In genomic region chr14:27026097-27026496, GRCh38 we compare ENCODE assay signal across 27 cellular contexts.
"Had no signal": no experiment of that assay in that cellular context is flagged by ENCODE, and none has a peak within 500 bp of the region (broad histone marks: within the 10 kb centered on the region; RNA-seq: fewer than 3 reads in every experiment).

No MANE protein-coding gene starts in this region.

- H3K9ac ChIP-seq: parathyroid adenoma had no signal

- H3K27ac Mint-ChIP-seq: dendritic cell treated with granulocyte-macrophage colony-stimulating factor and Interleukin-4, amounts not matched to agents 40 ng/mL and 50 ng/mL, for 4 days; immature natural killer cell; memory B cell; natural killer cell; progenitor cell of endocrine pancreas; stimulated activated naive B cell treated with anti-CD40 and anti-IgM and Interleukin-4, amounts not matched to agents 10 μg/mL and 1 μg/mL and 100 μg/mL, for 72 hours; stimulated activated naive CD8-positive, alpha-beta T cell treated with anti-CD3 and anti-CD28 coated beads, Interleukin-15, Interleukin-2, amounts not matched to agents 100 ng/mL and 50 ng/mL, for 24 hours had no signal

- H3K36me3 ChIP-seq: colonic mucosa, esophagus muscularis mucosa, gastroesophageal sphincter, heart right ventricle, right lobe of liver, thoracic aorta, tibial nerve, upper lobe of left lung had no signal

- H3K4me3 Mint-ChIP-seq: dendritic cell treated with granulocyte-macrophage colony-stimulating factor and Interleukin-4, amounts not matched to agents 40 ng/mL and 50 ng/mL, for 4 days; immature natural killer cell; memory B cell; natural killer cell; stimulated activated naive B cell treated with anti-CD40 and anti-IgM and Interleukin-4, amounts not matched to agents 10 μg/mL and 1 μg/mL and 100 μg/mL, for 72 hours; stimulated activated naive CD8-positive, alpha-beta T cell treated with anti-CD3 and anti-CD28 coated beads, Interleukin-15, Interleukin-2, amounts not matched to agents 100 ng/mL and 50 ng/mL, for 24 hours had no signal

- H3K27me3 ChIP-seq: colonic mucosa, esophagus muscularis mucosa, foreskin keratinocyte, gastroesophageal sphincter, heart right ventricle, right lobe of liver, tibial nerve, upper lobe of left lung had no signal

- H3K36me3 Mint-ChIP-seq: immature natural killer cell; memory B cell; natural killer cell; stimulated activated naive B cell treated with anti-CD40 and anti-IgM and Interleukin-4, amounts not matched to agents 10 μg/mL and 1 μg/mL and 100 μg/mL, for 72 hours had no signal

- H2AFZ ChIP-seq: parathyroid adenoma had no signal

- ATAC-seq: foreskin keratinocyte; gastroesophageal sphincter; heart right ventricle; left lobe of liver; natural killer cell; right lobe of liver; stimulated activated naive B cell treated with anti-CD40 and anti-IgM and Interleukin-4, amounts not matched to agents 10 μg/mL and 1 μg/mL and 100 μg/mL, for 72 hours had no signal

- H3K4me3 ChIP-seq: colonic mucosa, esophagus muscularis mucosa, gastroesophageal sphincter, heart right ventricle, lung, right lobe of liver, thoracic aorta, tibial nerve, upper lobe of left lung had no signal

- H3K27me3 Mint-ChIP-seq: dendritic cell treated with granulocyte-macrophage colony-stimulating factor and Interleukin-4, amounts not matched to agents 40 ng/mL and 50 ng/mL, for 4 days; memory B cell; progenitor cell of endocrine pancreas; stimulated activated naive B cell treated with anti-CD40 and anti-IgM and Interleukin-4, amounts not matched to agents 10 μg/mL and 1 μg/mL and 100 μg/mL, for 72 hours; stimulated activated naive CD8-positive, alpha-beta T cell treated with anti-CD3 and anti-CD28 coated beads, Interleukin-15, Interleukin-2, amounts not matched to agents 100 ng/mL and 50 ng/mL, for 24 hours had no signal

- H3K4me1 ChIP-seq: colonic mucosa, esophagus muscularis mucosa, foreskin keratinocyte, gastroesophageal sphincter, heart right ventricle, parathyroid adenoma, right lobe of liver, tibial nerve, upper lobe of left lung had no signal

- H3K9me3 Mint-ChIP-seq: dendritic cell treated with granulocyte-macrophage colony-stimulating factor and Interleukin-4, amounts not matched to agents 40 ng/mL and 50 ng/mL, for 4 days; stimulated activated naive B cell treated with anti-CD40 and anti-IgM and Interleukin-4, amounts not matched to agents 10 μg/mL and 1 μg/mL and 100 μg/mL, for 72 hours had no signal

- H3K4me1 Mint-ChIP-seq: immature natural killer cell; memory B cell; natural killer cell; stimulated activated naive B cell treated with anti-CD40 and anti-IgM and Interleukin-4, amounts not matched to agents 10 μg/mL and 1 μg/mL and 100 μg/mL, for 72 hours had no signal

- H3K9me3 ChIP-seq: colonic mucosa, esophagus muscularis mucosa, gastroesophageal sphincter, heart right ventricle, right lobe of liver, thoracic aorta, tibial nerve, upper lobe of left lung had no signal

- DNase-seq: colonic mucosa; effector CD8-positive, alpha-beta T cell; foreskin keratinocyte; glutamatergic neuron; heart right ventricle; hippocampal formation; immature natural killer cell; islet precursor cell; kidney glomerular epithelial cell; natural killer cell; right lobe of liver; small intestine; stimulated activated CD4-positive, alpha-beta T cell treated with anti-CD3 and anti-CD28 coated beads, Interleukin-15, amount 100 ng/mL, for 24 hours; stimulated activated CD4-positive, alpha-beta T cell treated with anti-CD3 and anti-CD28 coated beads, Interleukin-2, amount 100 ng/mL, for 48 hours; stimulated activated naive B cell treated with anti-CD40 and anti-IgM and Interleukin-4, amounts not matched to agents 10 μg/mL and 1 μg/mL and 100 μg/mL, for 72 hours; upper lobe of left lung had no signal

- H3K27ac ChIP-seq: colonic mucosa, esophagus muscularis mucosa, foreskin keratinocyte, gastroesophageal sphincter, heart right ventricle, parathyroid adenoma, right lobe of liver, thoracic aorta, tibial nerve, upper lobe of left lung had no signal
